ENCODE assay signal across 8 cellular contexts in genomic region chr5:58886315-58887207, GRCh38.
DNase-seq lines count a peak whose midpoint lies in the region; ATAC-seq and TF ChIP-seq lines count a peak whose summit lies in the region.

No MANE protein-coding gene starts in this region.

- no peaks in the 10 kb centered on the region for H3K36me3 ChIP-seq in lower lobe of right lung

- TF ChIP-seq CTCF in AG10803 (conservative IDR thresholded peaks at IDR 0.05; ENCODE audit: low read length) = peak; percentile 93
- TF ChIP-seq CTCF in coronary artery (IDR thresholded peaks at IDR 0.05) = peak; percentile 73
- peak; percentile 92 for TF ChIP-seq CTCF in lower lobe of right lung (IDR thresholded peaks at IDR 0.05)

- peaks cover 14% of the 10 kb centered on the region for H3K4me1 ChIP-seq in lower lobe of right lung

- DNase-seq in AG10803 (ENCODE audit: low read depth) (peak; percentile 60), NCI-H345 (lab: John Stamatoyannopoulos, UW) (peak; percentile 40), coronary artery (ENCODE audit: low spot score) (peak; percentile 78), lower lobe of right lung (peak; percentile 67)
- peak; percentile 79 for DNase-seq in activated CD4-positive, alpha-beta T cell treated with anti-CD3 and anti-CD28 coated beads for 48 hours
- DNase-seq in stimulated activated CD8-positive, alpha-beta memory T cell treated with anti-CD3 and anti-CD28 coated beads, Interleukin-12 subunit alpha, Interleukin-12 subunit beta, amount 100 ng/mL, for 1 hour (ENCODE audit: low read depth) = peak; percentile 40

- H3K4me3 ChIP-seq in AG10803 (ENCODE audit: low read length) = no peak overlapping the region
- no peak overlapping the region for H3K4me3 ChIP-seq in coronary artery
- H3K4me3 ChIP-seq in lower lobe of right lung = no peak overlapping the region

- intact Hi-C loops in lower lobe of right lung (cut with DNase I) = no loop called here

- H3K27me3 ChIP-seq in lower lobe of right lung (ENCODE audit: low read depth) = no peaks in the 10 kb centered on the region

- H3K27ac ChIP-seq in coronary artery = peak overlapping the region; percentile 25 to 74
- peak overlapping the region; percentile 79 for H3K27ac ChIP-seq in lower lobe of right lung

- H3K9me3 ChIP-seq in lower lobe of right lung = no peaks in the 10 kb centered on the region

- ATAC-seq in GM18868 (IDR thresholded peaks at IDR 0.05; ENCODE audit: unreplicated experiment) (peak; percentile 90), HG03066 (IDR thresholded peaks at IDR 0.05; ENCODE audit: low read depth, unreplicated experiment) (peak; percentile 79), lower lobe of right lung (peak; percentile 85 to 86)
